15 cellular contexts compared by ENCODE assay signal in the genomic region with DNA sequence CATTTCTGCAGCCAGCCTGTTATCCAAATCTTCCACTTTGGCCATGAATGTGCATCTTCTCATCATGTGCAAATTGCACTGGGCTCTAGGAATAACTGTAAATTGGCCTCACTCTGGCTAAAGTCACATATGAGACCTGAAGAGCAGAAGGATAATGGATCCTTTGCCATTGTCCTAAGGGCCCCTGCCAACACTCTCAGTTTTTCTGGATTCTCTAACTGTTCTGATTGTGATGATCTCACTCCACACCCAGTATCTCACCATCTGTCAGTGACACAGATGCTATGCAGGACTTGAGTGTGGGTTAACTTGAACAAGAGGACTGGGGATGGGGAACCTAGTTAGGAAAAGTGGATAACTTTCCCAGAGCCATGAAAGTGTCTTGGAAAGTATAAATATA.
"Had no signal": no experiment of that assay in that cellular context is flagged by ENCODE, and none has a peak within 500 bp of the region (broad histone marks: within the 10 kb centered on the region; RNA-seq: fewer than 3 reads in every experiment).

No MANE protein-coding gene starts in this region.

- DNase-seq: cortex of kidney; effector CD8-positive, alpha-beta T cell; immature natural killer cell; kidney; left cardiac atrium; left ventricle myocardium inferior; lower lobe of right lung; midbrain; nucleus accumbens; ovary; sigmoid colon; stimulated activated CD4-positive, alpha-beta T cell treated with anti-CD3 and anti-CD28 coated beads, Interleukin-12 subunit alpha, Interleukin-12 subunit beta, amount 100 ng/mL, for 4 hours; stimulated activated naive CD4-positive, alpha-beta T cell; stomach; transverse colon had no signal
